ENCODE assay signal across 8 cellular contexts in genomic region chr1:54273092-54273836, GRCh38.
DNase-seq lines count a peak whose midpoint lies in the region; ATAC-seq, FAIRE-seq and TF ChIP-seq lines count a peak whose summit lies in the region.

No MANE protein-coding gene starts in this region.

- DNase-seq in activated T-cell treated with anti-CD3 and anti-CD28 coated beads, Interleukin-2, amount 50 U/mL, for 24 hours, result no peak
- no peak for DNase-seq in activated T-cell treated with anti-CD3 and anti-CD28 coated beads, Interleukin-2, amount 50 U/mL, for 1 hour
- peak; percentile 90 for DNase-seq in RCC 7860 (ENCODE audit: low spot score)
- DNase-seq in fibroblast of lung (ENCODE audit: low read depth in 2 of 2), result peak; percentile 92 to 96
- DNase-seq in naive thymus-derived CD8-positive, alpha-beta T cell, result no peak
- DNase-seq in GM19239 (ENCODE audit: insufficient read length, low spot score), result no peak

- no peaks in the 10 kb centered on the region for H4K20me1 ChIP-seq in fibroblast of lung (ENCODE audit: control insufficient read depth, extremely low read depth, insufficient read depth, low read length)

- H3K27me3 ChIP-seq in fibroblast of lung (ENCODE audit: control insufficient read depth, insufficient read depth, low read length), result no peaks in the 10 kb centered on the region

- H3K9ac ChIP-seq in fibroblast of lung (ENCODE audit: insufficient read depth, low read length), result peak overlapping the region; percentile 63

- H3K36me3 ChIP-seq in fibroblast of lung (ENCODE audit: control insufficient read depth, insufficient read depth, low read length), result no peaks in the 10 kb centered on the region

- peak overlapping the region; percentile 59 for H3K27ac Mint-ChIP-seq in activated T-cell treated with anti-CD3 and anti-CD28 coated beads, Interleukin-2, amount 50 U/mL, for 24 hours
- peak overlapping the region in 7 of 10 donors; percentile 2 to 82 (median 52) for H3K27ac Mint-ChIP-seq in naive thymus-derived CD8-positive, alpha-beta T cell

- H3K4me3 ChIP-seq in fibroblast of lung (replicated peaks in 1 of 4; ENCODE audit: control extremely low read depth in 1 of 4, insufficient read depth in 1 of 4, low read depth in 3 of 4, low read length in 4 of 4), result peak overlapping the region in 1 of 4 experiments; percentile 22

- FAIRE-seq in RCC 7860 (lab: Jason Lieb, UNC) (peak; percentile 79), GM19239 (lab: Jason Lieb, UNC) (no peak)

- no peaks in the 10 kb centered on the region for H3K79me2 ChIP-seq in fibroblast of lung (ENCODE audit: control insufficient read depth, insufficient read depth, low read length)

- peak overlapping the region; percentile 97 for H3K27ac ChIP-seq in fibroblast of lung (ENCODE audit: insufficient read depth, low read length)

- peak overlapping the region; percentile 79 for H3K4me2 ChIP-seq in fibroblast of lung (ENCODE audit: extremely low read depth, insufficient read depth, low read length)

- H3K9me3 ChIP-seq in fibroblast of lung (ENCODE audit: control insufficient read depth, insufficient read depth, low read depth, low read length), result no peaks in the 10 kb centered on the region

- ATAC-seq in naive thymus-derived CD8-positive, alpha-beta T cell, result peak in 1 of 2 donors; percentile 39
- ATAC-seq in HG02870 (IDR thresholded peaks at IDR 0.05; ENCODE audit: unreplicated experiment) (no peak), HG02678 (IDR thresholded peaks at IDR 0.05; ENCODE audit: unreplicated experiment) (no peak)

- POLR2A ChIA-PET in naive thymus-derived CD8-positive, alpha-beta T cell (lab: Charles Lee), result interaction anchor here (0.9 to 2.4 kb wide), 3 partner anchors 12 to 133 kb away, joined by 4 to 6 read pairs (median 5); partner anchors contain the start of gene SSBP3

- H3K36me3 Mint-ChIP-seq in activated T-cell treated with anti-CD3 and anti-CD28 coated beads, Interleukin-2, amount 50 U/mL, for 24 hours (ENCODE audit: low read depth), result peaks cover 10% of the 10 kb centered on the region
- peaks cover 0 to 6% (median 4%) of the 10 kb centered on the region in 3 donors for H3K36me3 Mint-ChIP-seq in naive thymus-derived CD8-positive, alpha-beta T cell

- no peaks in the 10 kb centered on the region for H3K9me3 Mint-ChIP-seq in activated T-cell treated with anti-CD3 and anti-CD28 coated beads, Interleukin-2, amount 50 U/mL, for 24 hours
- no peaks in the 10 kb centered on the region for H3K9me3 Mint-ChIP-seq in naive thymus-derived CD8-positive, alpha-beta T cell

- TF ChIP-seq CTCF in fibroblast of lung (conservative IDR thresholded peaks at IDR 0.05 in 1 of 2, IDR thresholded peaks at IDR 0.05 in 1 of 2; ENCODE audit: low read depth in 1 of 2, low read length in 2 of 2), result peak; percentile 19 to 89

- H3K4me1 Mint-ChIP-seq in activated T-cell treated with anti-CD3 and anti-CD28 coated beads, Interleukin-2, amount 50 U/mL, for 24 hours (ENCODE audit: low read depth), result peaks cover 40% of the 10 kb centered on the region
- peaks cover 34 to 81% (median 51%) of the 10 kb centered on the region in 4 donors for H3K4me1 Mint-ChIP-seq in naive thymus-derived CD8-positive, alpha-beta T cell

- H2AFZ ChIP-seq in fibroblast of lung (ENCODE audit: low read length), result no peak overlapping the region

- H3K4me3 Mint-ChIP-seq in activated T-cell treated with anti-CD3 and anti-CD28 coated beads, Interleukin-2, amount 50 U/mL, for 24 hours, result no peak overlapping the region
- H3K4me3 Mint-ChIP-seq in naive thymus-derived CD8-positive, alpha-beta T cell, result peak overlapping the region in 1 of 10 donors; percentile 75

- peaks cover 45% of the 10 kb centered on the region for H3K4me1 ChIP-seq in fibroblast of lung (ENCODE audit: control insufficient read depth, extremely low read depth, insufficient read depth, low read length)

- H3K27me3 Mint-ChIP-seq in activated T-cell treated with anti-CD3 and anti-CD28 coated beads, Interleukin-2, amount 50 U/mL, for 24 hours, result no peaks in the 10 kb centered on the region
- H3K27me3 Mint-ChIP-seq in naive thymus-derived CD8-positive, alpha-beta T cell, result no peaks in the 10 kb centered on the region

Comparison
In these comparisons a context has a peak if more than half of its experiments do, and no peak if none do; other contexts are left out.
1. DNase-seq: peak in RCC 7860 (single experiment) and fibroblast of lung (2 of 2); none in activated T-cell treated with anti-CD3 and anti-CD28 coated beads, Interleukin-2, amount 50 U/mL, for 24 hours (single experiment), activated T-cell treated with anti-CD3 and anti-CD28 coated beads, Interleukin-2, amount 50 U/mL, for 1 hour (single experiment), naive thymus-derived CD8-positive, alpha-beta T cell (0 of 10) and GM19239 (single experiment).